ENCODE assay signal across 20 cellular contexts in the genomic region with DNA sequence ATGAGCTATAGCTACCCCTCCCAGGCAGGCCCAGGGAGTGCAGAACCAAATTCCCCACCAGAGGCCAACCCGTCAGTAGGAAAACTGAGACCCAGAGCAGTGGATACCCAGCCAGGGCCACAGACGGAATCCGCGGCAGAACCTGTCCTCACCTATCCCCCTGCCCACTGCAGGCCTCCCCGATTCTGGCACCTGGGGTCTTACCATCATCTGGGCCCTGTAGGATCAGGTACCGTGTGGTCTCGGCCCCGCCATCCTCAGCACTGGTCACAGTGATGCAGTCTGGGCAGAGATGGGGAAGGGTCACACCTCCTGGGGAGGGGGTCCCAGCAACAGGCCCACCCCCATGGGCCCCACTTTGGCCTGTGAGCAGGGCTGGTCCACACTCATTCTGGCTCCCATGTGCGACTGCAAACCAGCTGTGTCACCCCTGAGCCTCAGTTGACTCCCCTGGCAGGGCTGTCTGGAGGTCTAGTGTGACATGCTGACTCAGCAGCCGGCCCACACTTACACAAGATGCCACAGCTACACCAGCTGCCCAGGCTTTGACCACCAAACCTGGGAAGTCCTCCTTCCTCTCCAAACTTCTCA. TPM values are rescaled to one million over a fixed set of nuclear protein-coding genes. Genes with fewer than 3 reads are reported as not detected.
DNase-seq lines count a peak whose midpoint lies in the region; ATAC-seq and TF ChIP-seq lines count a peak whose summit lies in the region.
"Had no signal": no experiment of that assay in that cellular context is flagged by ENCODE, and none has a peak within 500 bp of the region (broad histone marks: within the 10 kb centered on the region; RNA-seq: fewer than 3 reads in every experiment).

No MANE protein-coding gene starts in this region.

- POLR2A ChIA-PET in AG04450 (lab: Yijun Ruan, JAX) = interaction anchor here (1.0 to 3.2 kb wide), 3 partner anchors 18 to 189 kb away, joined by 4 to 21 read pairs (median 6); a partner anchor contains a TSS

- 90 to 95% methylated on average over 3 to 10 of the region's 10 CpGs for WGBS in endodermal cell (ENCODE audit: insufficient coverage in 1 of 2, insufficient read length in 1 of 2), 2 experiments
- 78 to 94% (median 81%) methylated on average over 9 to 10 of the region's 10 CpGs for WGBS in psoas muscle, 3 donors
- 100% methylated on average over 2 of the region's 10 CpGs; no CpG with 5 or more reads in 1 of the 2 donors for WGBS in gastroesophageal sphincter (ENCODE audit: low coverage in 1 of 2), 2 donors

- TF ChIP-seq CTCF in AG04450 (IDR thresholded peaks at IDR 0.05; ENCODE audit: low read depth, low read length) (no peak), endodermal cell (conservative IDR thresholded peaks at IDR 0.05) (no peak), psoas muscle (IDR thresholded peaks at IDR 0.05) (no peak), gastroesophageal sphincter (IDR thresholded peaks at IDR 0.05) (no peak)

- H3K27ac Mint-ChIP-seq in endodermal cell = no peak overlapping the region

- H3K9me3 ChIP-seq in AG04450 (ENCODE audit: control insufficient read depth, insufficient read depth, low read length) (peaks cover 4% of the 10 kb centered on the region; the same call in 1 of the 2 replicates), endodermal cell (ENCODE audit: control insufficient read depth, low read length) (no peaks in the 10 kb centered on the region), psoas muscle (no peaks in the 10 kb centered on the region), gastroesophageal sphincter (no peaks in the 10 kb centered on the region)
- H3K9me3 ChIP-seq: SJSA1, stomach had no signal

- CTCF ChIA-PET in AG04450 (lab: Charles Lee) = interaction anchor here (0.6 to 4.0 kb wide), 9 partner anchors 9 to 850 kb away, joined by 3 to 60 read pairs (median 20); a partner anchor contains a TSS

- peaks cover 3% of the 10 kb centered on the region for H3K4me1 ChIP-seq in endodermal cell (ENCODE audit: control insufficient read depth, insufficient read depth, low read length)
- peaks cover 27% of the 10 kb centered on the region for H3K4me1 ChIP-seq in psoas muscle
- H3K4me1 ChIP-seq in gastroesophageal sphincter = peaks cover 0 to 37% (median 12%) of the 10 kb centered on the region in 3 donors

- peaks cover 11% of the 10 kb centered on the region for H3K4me1 Mint-ChIP-seq in endodermal cell

- TF ChIP-seq POLR2A in gastroesophageal sphincter (IDR thresholded peaks at IDR 0.05) = no peak

- ATAC-seq in psoas muscle = no peak
- ATAC-seq in gastroesophageal sphincter = no peak

- intact Hi-C loops in psoas muscle (cut with DNase I) = loop anchor here in 1 of 2 donors (5.0 kb wide), 1 partner anchor 76 kb away; a partner anchor contains a TSS

- DNase-seq in AG04450 (ENCODE audit: low read depth, low spot score) (no peak), LHCN-M2 (ENCODE audit: low read depth) (peak; percentile 45), endodermal cell (peak; percentile 35), psoas muscle (peak in 1 of 2 donors; percentile 72), NCI-H2029 (lab: John Stamatoyannopoulos, UW) (no peak)
- no peak for DNase-seq in activated CD4-positive, alpha-beta T cell treated with anti-CD3 and anti-CD28 coated beads, Interleukin-2, amount 50 U/mL, for 48 hours
- DNase-seq: activated CD8-positive, alpha-beta memory T cell treated with anti-CD3 and anti-CD28 coated beads, Interleukin-2, amount 50 U/mL, for 48 hours; activated gamma-delta T cell treated with Interleukin-2 at 50 U/mL for 16 hours; Calu3; hypothalamus; KBM-7; NCI-H1092 treated with DMSO at 0.1 percent for 48 hours; NCI-H510A treated with DMSO at 0.1 percent for 48 hours; stimulated activated CD4-positive, alpha-beta T cell treated with anti-CD3 and anti-CD28 coated beads, Interleukin-15, amount 100 ng/mL, for 24 hours; stomach had no signal

- no peaks in the 10 kb centered on the region for H3K27me3 Mint-ChIP-seq in endodermal cell (ENCODE audit: insufficient read depth)

- H3K27ac ChIP-seq in AG04450 (ENCODE audit: low read depth, low read length) (peak overlapping the region; percentile 31), endodermal cell (ENCODE audit: low read depth, low read length) (no peak overlapping the region), psoas muscle (peak overlapping the region; percentile 70), gastroesophageal sphincter (no peak overlapping the region)
- H3K27ac ChIP-seq: stomach had no signal

- peaks cover 29% of the 10 kb centered on the region for H3K36me3 Mint-ChIP-seq in endodermal cell (ENCODE audit: low read depth)

- H3K27me3 ChIP-seq in AG04450 (ENCODE audit: control insufficient read depth, insufficient read depth, low read length) (no peaks in the 10 kb centered on the region), endodermal cell (ENCODE audit: control insufficient read depth, insufficient read depth, low read length, poor library complexity, severe bottlenecking) (no peaks in the 10 kb centered on the region), psoas muscle (ENCODE audit: insufficient read depth in 3 of 3, low read length in 2 of 3) (no peaks in the 10 kb centered on the region), gastroesophageal sphincter (no peaks in the 10 kb centered on the region)
- H3K27me3 ChIP-seq: SJSA1, stomach had no signal

- H3K4me3 ChIP-seq in AG04450 (ENCODE audit: low read depth, low read length) = no peak overlapping the region
- H3K4me3 ChIP-seq in endodermal cell (ENCODE audit: low read length) = no peak overlapping the region
- H3K4me3 ChIP-seq in psoas muscle = no peak overlapping the region
- no peak overlapping the region for H3K4me3 ChIP-seq in gastroesophageal sphincter
- H3K4me3 ChIP-seq: SJSA1, stomach had no signal

- peaks cover 54% of the 10 kb centered on the region for H3K36me3 ChIP-seq in endodermal cell (ENCODE audit: control insufficient read depth, insufficient read depth, low read length)
- H3K36me3 ChIP-seq in psoas muscle (ENCODE audit: insufficient read depth in 1 of 2, low read depth in 1 of 2) = peaks cover 7 to 62% of the 10 kb centered on the region in 2 donors
- peaks cover 0 to 65% of the 10 kb centered on the region in 2 donors for H3K36me3 ChIP-seq in gastroesophageal sphincter

- no peaks in the 10 kb centered on the region for H3K9me3 Mint-ChIP-seq in endodermal cell

- no peak for TF ChIP-seq EP300 in gastroesophageal sphincter (IDR thresholded peaks at IDR 0.05)

- H3K9ac ChIP-seq in endodermal cell (ENCODE audit: extremely low read depth, low read length, poor library complexity, severe bottlenecking) = no peak overlapping the region

- H3K4me3 Mint-ChIP-seq in endodermal cell = no peak overlapping the region

RNA-seq across cellular contexts. Expression of a gene that starts 3.8 kb away (rescaled TPM):
- 5.5 and 7.6 TPM in 2 replicates for polyA plus RNA-seq in AG04450 (2011; rRNA removed)
- 18.8 and 19.3 TPM in 2 replicates for polyA minus RNA-seq in AG04450 (2011; rRNA and poly(A)+ RNA removed)
- total RNA-seq in LHCN-M2 (2014; rRNA removed) = 15.3 and 15.9 TPM in 2 replicates
- polyA plus RNA-seq in LHCN-M2 (2012) = 8.5 TPM
- 10 to 100 TPM; 18.3 to 21.0 TPM for total RNA-seq in endodermal cell
- 14.5 TPM for polyA plus RNA-seq in endodermal cell (2013, experiment 1 of 2)
- polyA plus RNA-seq in endodermal cell (2013, experiment 2 of 2) = 12.8 TPM
- total RNA-seq in psoas muscle = 10 to 100 TPM; 10.2 to 11.5 (median 10.9) TPM
- polyA plus RNA-seq in psoas muscle = 1 to 10 TPM; 6.9 to 9.0 (median 7.2) TPM
- total RNA-seq in gastroesophageal sphincter = 10 to 100 TPM in 3 of 4 donors, 1 to 10 TPM in 1; 7.5 to 17.9 (median 16.5) TPM

RNA-seq across cellular contexts. Expression of a gene that starts 33.7 kb away (rescaled TPM):
- polyA plus RNA-seq in AG04450 (2011; rRNA removed) (11.5 and 14.6 TPM in 2 replicates), psoas muscle (10 to 100 TPM; 26.0 to 41.3 (median 29.7) TPM)
- polyA minus RNA-seq in AG04450 (2011; rRNA and poly(A)+ RNA removed) = 19.7 and 24.9 TPM in 2 replicates
- total RNA-seq in LHCN-M2 (2014; rRNA removed) (10.2 and 13.6 TPM in 2 replicates), endodermal cell (10 to 100 TPM; 22.0 to 34.5 TPM), psoas muscle (10 to 100 TPM; 24.7 to 46.7 (median 32.0) TPM), gastroesophageal sphincter (10 to 100 TPM; 21.5 to 45.3 (median 39.2) TPM)
- 25.7 TPM for polyA plus RNA-seq in LHCN-M2 (2012)
- 40.7 TPM for polyA plus RNA-seq in endodermal cell (2013, experiment 1 of 2)
- 37.1 TPM for polyA plus RNA-seq in endodermal cell (2013, experiment 2 of 2)

RNA-seq across cellular contexts. Expression of a gene that starts 40.5 kb away (rescaled TPM):
- not detected in 2 replicates for polyA plus RNA-seq in AG04450 (2011; rRNA removed)
- not detected in 2 replicates for polyA minus RNA-seq in AG04450 (2011; rRNA and poly(A)+ RNA removed)
- total RNA-seq in LHCN-M2 (2014; rRNA removed) = not detected in 2 replicates
- not detected for polyA plus RNA-seq in LHCN-M2 (2012)
- total RNA-seq in endodermal cell = under 1 TPM; 0.15 to 0.29 TPM
- polyA plus RNA-seq in endodermal cell (2013, experiment 1 of 2) = 0.32 TPM
- 0.83 TPM for polyA plus RNA-seq in endodermal cell (2013, experiment 2 of 2)
- total RNA-seq in psoas muscle = 1 to 10 TPM in 1 of 4 donors, under 1 TPM in 3; 0.30 to 1.2 (median 0.53) TPM
- polyA plus RNA-seq in psoas muscle = under 1 TPM; 0.07 to 0.20 (median 0.19) TPM
- 1 to 10 TPM in 2 of 4 donors, under 1 TPM in 1, not detected in 1; 0.15 to 3.9 (median 1.2) TPM for total RNA-seq in gastroesophageal sphincter
- total RNA-seq: Calu3, G401, pulmonary artery endothelial cell, SJSA1 had no signal
- polyA plus RNA-seq: neural cell had no signal

RNA-seq across cellular contexts. Expression of a gene that starts 56.2 kb away (rescaled TPM):
- polyA plus RNA-seq in AG04450 (2011; rRNA removed) (105 and 154 TPM in 2 replicates), psoas muscle (10 to 100 TPM in 2 of 3 donors, 1 to 10 TPM in 1; 7.9 to 14.4 (median 13.1) TPM)
- 43.0 and 67.8 TPM in 2 replicates for polyA minus RNA-seq in AG04450 (2011; rRNA and poly(A)+ RNA removed)
- total RNA-seq in LHCN-M2 (2014; rRNA removed) (7.2 and 10.3 TPM in 2 replicates), endodermal cell (100 to 1,000 TPM in 1 of 2 donors, 10 to 100 TPM in 1; 92.1 to 123 TPM), psoas muscle (10 to 100 TPM; 19.0 to 38.0 (median 33.9) TPM), gastroesophageal sphincter (100 to 1,000 TPM in 3 of 4 donors, 10 to 100 TPM in 1; 45.6 to 456 (median 177) TPM)
- polyA plus RNA-seq in LHCN-M2 (2012) = 8.0 TPM
- polyA plus RNA-seq in endodermal cell (2013, experiment 1 of 2) = 92.8 TPM
- 82.3 TPM for polyA plus RNA-seq in endodermal cell (2013, experiment 2 of 2)

Comparison
In these comparisons a context has a peak if more than half of its experiments do, and no peak if none do; other contexts are left out.
1. DNase-seq: peak in LHCN-M2 (single experiment) and endodermal cell (single experiment); none in AG04450 (single experiment), activated CD4-positive, alpha-beta T cell treated with anti-CD3 and anti-CD28 coated beads, Interleukin-2, amount 50 U/mL, for 48 hours (0 of 2) and NCI-H2029 (single experiment).
2. H3K27ac ChIP-seq: peak in AG04450 (single experiment) and psoas muscle (single experiment); none in endodermal cell (single experiment) and gastroesophageal sphincter (0 of 4).